2 cellular contexts compared by ENCODE assay signal in the genomic region with DNA sequence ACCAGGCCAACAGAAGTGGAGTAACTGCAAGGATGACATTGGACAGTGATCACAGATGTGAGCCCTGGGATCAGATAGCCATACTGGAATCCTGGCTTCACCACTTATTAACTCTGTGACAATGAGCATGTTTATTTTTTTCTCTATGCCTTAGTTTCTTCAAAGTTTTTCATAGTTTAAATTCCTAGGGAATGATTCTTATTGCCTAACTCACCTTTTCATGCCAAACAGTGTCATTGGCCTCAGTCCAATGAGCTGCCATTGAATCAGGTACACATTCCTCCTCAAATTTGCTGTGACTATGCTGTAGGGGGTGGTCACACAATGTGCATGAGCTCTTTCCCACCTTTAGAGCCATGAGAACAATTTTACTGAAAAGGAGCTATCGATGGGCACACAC.
TF ChIP-seq lines count a peak whose summit lies in the region.

No MANE protein-coding gene starts in this region.

TF ChIP-seq in HepG2, 621 proteins besides CTCF, POLR2A, EP300 and RAD21 (continued from another document):
- TF ChIP-seq, protein P1, sequence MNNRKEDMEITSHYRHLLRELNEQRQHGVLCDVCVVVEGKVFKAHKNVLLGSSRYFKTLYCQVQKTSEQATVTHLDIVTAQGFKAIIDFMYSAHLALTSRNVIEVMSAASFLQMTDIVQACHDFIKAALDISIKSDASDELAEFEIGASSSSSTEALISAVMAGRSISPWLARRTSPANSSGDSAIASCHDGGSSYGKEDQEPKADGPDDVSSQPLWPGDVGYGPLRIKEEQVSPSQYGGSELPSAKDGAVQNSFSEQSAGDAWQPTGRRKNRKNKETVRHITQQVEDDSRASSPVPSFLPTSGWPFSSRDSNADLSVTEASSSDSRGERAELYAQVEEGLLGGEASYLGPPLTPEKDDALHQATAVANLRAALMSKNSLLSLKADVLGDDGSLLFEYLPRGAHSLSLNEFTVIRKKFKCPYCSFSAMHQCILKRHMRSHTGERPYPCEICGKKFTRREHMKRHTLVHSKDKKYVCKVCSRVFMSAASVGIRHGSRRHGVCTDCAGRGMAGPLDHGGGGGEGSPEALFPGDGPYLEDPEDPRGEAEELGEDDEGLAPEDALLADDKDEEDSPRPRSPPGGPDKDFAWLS (CRISPR knock-in tag; IDR thresholded peaks at IDR 0.05; ENCODE audit: borderline replicate concordance): no peak
- TF ChIP-seq, protein P2, sequence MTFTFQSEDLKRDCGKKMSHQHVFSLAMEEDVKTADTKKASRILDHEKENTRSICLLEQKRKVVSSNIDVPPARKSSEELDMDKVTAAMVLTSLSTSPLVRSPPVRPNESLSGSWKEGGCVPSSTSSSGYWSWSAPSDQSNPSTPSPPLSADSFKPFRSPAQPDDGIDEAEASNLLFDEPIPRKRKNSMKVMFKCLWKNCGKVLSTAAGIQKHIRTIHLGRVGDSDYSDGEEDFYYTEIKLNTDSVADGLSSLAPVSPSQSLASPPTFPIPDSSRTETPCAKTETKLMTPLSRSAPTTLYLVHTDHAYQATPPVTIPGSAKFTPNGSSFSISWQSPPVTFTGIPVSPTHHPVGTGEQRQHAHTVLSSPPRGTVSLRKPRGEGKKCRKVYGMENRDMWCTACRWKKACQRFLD (CRISPR knock-in tag; IDR thresholded peaks at IDR 0.05; ENCODE audit: borderline replicate concordance): no peak
- TF ChIP-seq NFRKB (IDR thresholded peaks at IDR 0.05) (no peak), ZMYM4 (CRISPR knock-in tag; IDR thresholded peaks at IDR 0.05) (no peak), KAT2B (IDR thresholded peaks at IDR 0.05; ENCODE audit: borderline replicate concordance, low read depth, low read length) (no peak), ISL2 (CRISPR knock-in tag; IDR thresholded peaks at IDR 0.05) (no peak), ZNF629 (CRISPR knock-in tag; conservative IDR thresholded peaks at IDR 0.05) (no peak), ZNF776 (CRISPR knock-in tag; IDR thresholded peaks at IDR 0.05) (no peak)
- TF ChIP-seq, protein P3, sequence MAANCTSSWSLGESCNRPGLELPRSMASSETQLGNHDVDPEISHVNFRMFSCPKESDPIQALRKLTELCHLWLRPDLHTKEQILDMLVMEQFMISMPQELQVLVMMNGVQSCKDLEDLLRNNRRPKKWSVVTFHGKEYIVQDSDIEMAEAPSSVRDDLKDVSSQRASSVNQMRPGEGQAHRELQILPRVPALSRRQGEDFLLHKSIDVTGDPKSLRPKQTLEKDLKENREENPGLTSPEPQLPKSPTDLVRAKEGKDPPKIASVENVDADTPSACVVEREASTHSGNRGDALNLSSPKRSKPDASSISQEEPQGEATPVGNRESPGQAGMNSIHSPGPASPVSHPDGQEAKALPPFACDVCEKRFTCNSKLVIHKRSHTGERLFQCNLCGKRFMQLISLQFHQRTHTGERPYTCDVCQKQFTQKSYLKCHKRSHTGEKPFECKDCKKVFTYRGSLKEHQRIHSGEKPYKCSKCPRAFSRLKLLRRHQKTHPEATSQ (CRISPR knock-in tag; IDR thresholded peaks at IDR 0.05; ENCODE audit: borderline replicate concordance): no peak

TF ChIP-seq in WTC11, 78 proteins besides CTCF, POLR2A, EP300 and RAD21 (continued from another document):
- TF ChIP-seq, protein P4, sequence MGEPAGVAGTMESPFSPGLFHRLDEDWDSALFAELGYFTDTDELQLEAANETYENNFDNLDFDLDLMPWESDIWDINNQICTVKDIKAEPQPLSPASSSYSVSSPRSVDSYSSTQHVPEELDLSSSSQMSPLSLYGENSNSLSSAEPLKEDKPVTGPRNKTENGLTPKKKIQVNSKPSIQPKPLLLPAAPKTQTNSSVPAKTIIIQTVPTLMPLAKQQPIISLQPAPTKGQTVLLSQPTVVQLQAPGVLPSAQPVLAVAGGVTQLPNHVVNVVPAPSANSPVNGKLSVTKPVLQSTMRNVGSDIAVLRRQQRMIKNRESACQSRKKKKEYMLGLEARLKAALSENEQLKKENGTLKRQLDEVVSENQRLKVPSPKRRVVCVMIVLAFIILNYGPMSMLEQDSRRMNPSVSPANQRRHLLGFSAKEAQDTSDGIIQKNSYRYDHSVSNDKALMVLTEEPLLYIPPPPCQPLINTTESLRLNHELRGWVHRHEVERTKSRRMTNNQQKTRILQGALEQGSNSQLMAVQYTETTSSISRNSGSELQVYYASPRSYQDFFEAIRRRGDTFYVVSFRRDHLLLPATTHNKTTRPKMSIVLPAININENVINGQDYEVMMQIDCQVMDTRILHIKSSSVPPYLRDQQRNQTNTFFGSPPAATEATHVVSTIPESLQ (CRISPR knock-in tag; IDR thresholded peaks at IDR 0.05): no peak
- no peak for TF ChIP-seq MXD4 (CRISPR knock-in tag; IDR thresholded peaks at IDR 0.05; ENCODE audit: borderline replicate concordance)
- no peak for TF ChIP-seq ELF4 (CRISPR knock-in tag; IDR thresholded peaks at IDR 0.05; ENCODE audit: low read depth)
TF ChIP-seq in WTC11: peak in this region for 0.
